ENCODE assay signal across 8 cellular contexts in the genomic region with DNA sequence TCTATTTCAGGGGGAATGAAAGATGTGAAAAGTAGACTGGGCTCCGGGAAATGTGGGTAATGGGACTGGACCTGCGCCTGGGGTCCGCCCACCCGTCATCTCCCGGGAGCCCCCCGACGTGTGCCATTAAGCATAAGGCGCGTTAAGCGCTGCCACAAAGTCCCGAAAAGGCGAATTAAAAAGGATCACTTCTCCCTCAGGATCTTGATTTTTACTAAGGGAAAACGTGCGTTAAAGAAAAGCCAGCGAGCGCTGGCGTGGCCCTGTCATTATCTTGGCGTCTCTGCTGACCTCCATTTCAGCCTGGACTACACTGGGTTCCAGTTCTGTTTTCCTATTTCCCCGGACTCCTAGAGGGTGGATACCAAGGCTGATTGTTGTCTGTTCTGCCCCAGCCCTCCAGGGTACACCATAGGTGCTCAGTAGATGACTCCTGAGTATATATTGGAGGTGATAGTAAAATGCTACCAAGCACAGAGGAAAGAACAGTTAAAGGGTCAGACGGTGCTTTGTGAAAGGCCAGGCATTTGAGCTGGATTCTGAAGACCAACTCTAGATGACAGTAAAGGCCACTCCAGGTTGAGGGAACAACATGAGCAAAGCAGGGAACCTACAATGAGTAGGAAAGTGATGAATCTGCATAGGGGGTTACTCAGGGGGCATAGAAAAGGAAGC.
DNase-seq lines count a peak whose midpoint lies in the region; ATAC-seq, FAIRE-seq and TF ChIP-seq lines count a peak whose summit lies in the region.

No MANE protein-coding gene starts in this region.

- H3K9me3 ChIP-seq in Peyer's patch: no peaks in the 10 kb centered on the region
- no peaks in the 10 kb centered on the region for H3K9me3 ChIP-seq in duodenal mucosa (ENCODE audit: control insufficient read depth in 1 of 2, low read length in 2 of 2)
- no peaks in the 10 kb centered on the region for H3K9me3 ChIP-seq in thyroid gland

- H3K4me3 ChIP-seq in Peyer's patch (peak overlapping the region; percentile 58 to 88 (median 80)), duodenal mucosa (ENCODE audit: low read depth in 1 of 2, low read length in 2 of 2) (peak overlapping the region; percentile 83 to 84), lower leg skin (ENCODE audit: low read depth, poor library complexity, severe bottlenecking) (peak overlapping the region; percentile 53), thyroid gland (replicated peaks in 1 of 3) (peak overlapping the region; percentile 7 to 73 (median 47))

- DNase-seq in GM12892 (ENCODE audit: insufficient read length): no peak
- DNase-seq in Peyer's patch: peak in 2 of 3 donors; percentile 51 to 59
- peak; percentile 25 to 86 for DNase-seq in lower leg skin (ENCODE audit: low spot score in 2 of 2)
- peak; percentile 6 to 13 for DNase-seq in thyroid gland

- whole genome bisulfite sequencing in lower leg skin, 2 donors: 5 to 12% methylated on average over 20 of the region's 20 CpGs
- 14 to 16% methylated on average over 20 of the region's 20 CpGs for WGBS in thyroid gland, 2 donors

- intact Hi-C loops in lower leg skin (cut with DNase I; ENCODE audit: low total_unique reads): loop anchor here (1.0 kb wide), 1 partner anchor 86 kb away; no protein-coding TSS in a partner anchor
- intact Hi-C loops in thyroid gland (cut with DNase I): loop anchor here (5.0 kb wide), 2 partner anchors 34 to 89 kb away; a partner anchor contains a TSS

- H3K27ac ChIP-seq in 22Rv1 (peak overlapping the region; percentile 93), Peyer's patch (peak overlapping the region; percentile 80 to 100 (median 98)), duodenal mucosa (ENCODE audit: low read depth, low read length) (peak overlapping the region; percentile 72), thyroid gland (peak overlapping the region; percentile 46 to 95 (median 92))

- H3K9ac ChIP-seq in duodenal mucosa (ENCODE audit: low read depth in 1 of 2, low read length in 2 of 2): peak overlapping the region; percentile 61 to 91

- TF ChIP-seq CTCF in 22Rv1 (IDR thresholded peaks at IDR 0.05): no peak
- TF ChIP-seq CTCF in Peyer's patch (IDR thresholded peaks at IDR 0.05): peak in 1 of 6 experiments; percentile 20
- TF ChIP-seq CTCF in lower leg skin (IDR thresholded peaks at IDR 0.05): no peak
- TF ChIP-seq CTCF in thyroid gland (IDR thresholded peaks at IDR 0.05): peak in 1 of 6 experiments; percentile 2

- no peak for ATAC-seq in HG03432 (IDR thresholded peaks at IDR 0.05; ENCODE audit: unreplicated experiment)
- no peak for ATAC-seq in GM18868 (IDR thresholded peaks at IDR 0.05; ENCODE audit: unreplicated experiment)

- H3K36me3 ChIP-seq in Peyer's patch (no peaks in the 10 kb centered on the region), duodenal mucosa (ENCODE audit: control insufficient read depth in 1 of 2, insufficient read depth in 2 of 2, low read length in 2 of 2) (no peaks in the 10 kb centered on the region), thyroid gland (no peaks in the 10 kb centered on the region)

- H3K4me1 ChIP-seq in Peyer's patch (no peaks in the 10 kb centered on the region), duodenal mucosa (ENCODE audit: control insufficient read depth in 1 of 2, insufficient read depth in 2 of 2, low read length in 2 of 2) (peaks cover 11 to 14% of the 10 kb centered on the region in 2 donors), thyroid gland (peaks cover 5 to 10% of the 10 kb centered on the region in 2 donors)

- TF ChIP-seq POLR2A in GM12892 (IDR thresholded peaks at IDR 0.05; ENCODE audit: low read depth, low read length) (peak; percentile 49), Peyer's patch (IDR thresholded peaks at IDR 0.05) (peak in 1 of 2 donors; percentile 10), lower leg skin (IDR thresholded peaks at IDR 0.05) (no peak), thyroid gland (IDR thresholded peaks at IDR 0.05) (no peak)

- H3K27me3 ChIP-seq in Peyer's patch: no peaks in the 10 kb centered on the region
- H3K27me3 ChIP-seq in duodenal mucosa (ENCODE audit: control insufficient read depth in 1 of 2, insufficient read depth in 2 of 2, low read length in 2 of 2): no peaks in the 10 kb centered on the region
- H3K27me3 ChIP-seq in thyroid gland: no peaks in the 10 kb centered on the region

- peak; percentile 60 for FAIRE-seq in GM12892 (lab: Jason Lieb, UNC)
